ENCODE assay signal across 8 cellular contexts in the genomic region with DNA sequence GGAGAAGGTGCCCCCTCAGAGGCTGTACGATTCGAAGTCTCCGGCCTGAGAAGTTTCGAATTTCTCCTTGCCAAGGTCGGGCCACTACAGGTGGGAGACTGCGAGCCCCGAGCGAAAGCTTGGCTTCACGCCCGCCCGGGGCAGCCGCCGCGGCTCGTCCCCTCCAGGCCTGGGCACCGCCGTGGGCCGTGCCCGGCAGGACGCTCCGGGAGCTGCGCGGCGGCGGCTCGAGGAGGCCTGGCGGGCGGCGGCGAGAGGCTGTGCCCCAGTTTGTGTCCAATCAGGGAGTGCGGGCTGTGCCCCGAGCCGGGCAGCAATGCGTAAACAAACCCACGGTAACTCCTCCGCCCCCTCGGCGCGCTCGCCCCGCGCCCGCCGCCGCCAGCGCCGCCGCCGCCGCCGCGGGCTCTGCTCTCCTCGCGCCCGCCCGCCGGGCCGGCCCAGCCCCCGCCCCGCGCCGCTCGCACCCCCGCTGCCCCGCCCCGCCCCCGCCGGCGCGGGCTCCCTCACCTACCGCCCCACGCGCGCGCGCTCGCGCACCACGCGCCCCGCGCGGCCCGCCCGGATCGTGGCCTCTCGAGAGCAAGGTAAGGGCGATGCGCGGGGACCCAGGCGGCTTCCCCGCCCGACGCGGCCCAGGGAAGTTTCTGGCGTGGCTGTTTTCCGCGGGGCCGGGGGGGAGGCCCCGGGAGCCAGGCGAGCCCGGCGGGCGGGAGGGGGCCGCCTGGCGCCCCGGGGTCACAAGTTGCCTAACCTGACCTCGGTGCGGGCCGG. TPM values are rescaled to one million over a fixed set of nuclear protein-coding genes. Genes with fewer than 3 reads are reported as not detected.
A peak's percentile ranks its signal among the peaks of the same experiment; 100 is the strongest.
DNase-seq lines count a peak whose midpoint lies in the region; ATAC-seq and TF ChIP-seq lines count a peak whose summit lies in the region.

No MANE protein-coding gene starts in this region.

- no TSS peak for BruUV-seq in PC-3 (replicated peaks; lab: Mats Ljungman, UMichigan)

- peaks cover 35 to 39% (median 37%) of the 10 kb centered on the region in 3 donors for H3K4me1 Mint-ChIP-seq in naive B cell

- H3K4me3 ChIP-seq in PC-3 (ENCODE audit: low read length) (peak overlapping the region; percentile 82), fibroblast of lung (replicated peaks in 1 of 4; ENCODE audit: control extremely low read depth in 1 of 4, insufficient read depth in 1 of 4, low read depth in 3 of 4, low read length in 4 of 4) (peak overlapping the region; percentile 56 to 80 (median 78))

- no peaks in the 10 kb centered on the region for H4K20me1 ChIP-seq in PC-3 (ENCODE audit: low read length)
- H4K20me1 ChIP-seq in fibroblast of lung (ENCODE audit: control insufficient read depth, extremely low read depth, insufficient read depth, low read length): no peaks in the 10 kb centered on the region

- H3K27ac ChIP-seq in PC-3 (ENCODE audit: low read length): 0 out of 2 replicates have a peak overlapping the region, but pooled peaks have one; percentile 40
- H3K27ac ChIP-seq in fibroblast of lung (ENCODE audit: insufficient read depth, low read length): peak overlapping the region; percentile 86

- H2AFZ ChIP-seq in PC-3 (ENCODE audit: low read length) (peak overlapping the region; percentile 84), fibroblast of lung (ENCODE audit: low read length) (peak overlapping the region; percentile 86)

- H3K79me2 ChIP-seq in PC-3 (ENCODE audit: low read length): peaks cover 9% of the 10 kb centered on the region; the same call in 1 of the 2 replicates
- H3K79me2 ChIP-seq in fibroblast of lung (ENCODE audit: control insufficient read depth, insufficient read depth, low read length): peaks cover 1% of the 10 kb centered on the region

- no peaks in the 10 kb centered on the region for H3K36me3 ChIP-seq in PC-3 (ENCODE audit: low read depth, low read length)
- no peaks in the 10 kb centered on the region for H3K36me3 ChIP-seq in fibroblast of lung (ENCODE audit: control insufficient read depth, insufficient read depth, low read length)

- H3K9me2 ChIP-seq in PC-3 (replicated peaks; ENCODE audit: low read length): no peaks in the 10 kb centered on the region

- peak overlapping the region; percentile 83 to 98 (median 94) for H3K4me3 Mint-ChIP-seq in naive B cell

- CTCF ChIA-PET in PC-3 (lab: Charles Lee): interaction anchor here (0.6 kb wide), 2 partner anchors 92 to 134 kb away, joined by 3 read pairs; no protein-coding TSS in a partner anchor

- no peaks in the 10 kb centered on the region for H3K9me3 Mint-ChIP-seq in naive B cell

- intact Hi-C loops in PC-3 (cut with micrococcal nuclease): loop anchor here (5.0 kb wide), 2 partner anchors 60 to 275 kb away; a partner anchor contains a TSS

- H3K27ac Mint-ChIP-seq in naive B cell: peak overlapping the region; percentile 60 to 98 (median 88)

- peaks cover under 1 to 2% of the 10 kb centered on the region in 2 donors for H3K36me3 Mint-ChIP-seq in naive B cell

- DNase-seq in AG08396 (ENCODE audit: low spot score) (peak; percentile 82), PC-3 (peak; percentile 32), fibroblast of lung (ENCODE audit: low read depth in 2 of 2) (peak; percentile 47 to 56), naive B cell (peak; percentile 79)
- DNase-seq in activated T-helper 9 cell treated with anti-CD3 and anti-CD28 coated beads, Interleukin-2, amount 50 U/mL, for 16 hours (ENCODE audit: low read depth): peak; percentile 67
- DNase-seq in stimulated activated CD8-positive, alpha-beta memory T cell treated with anti-CD3 and anti-CD28 coated beads, Interleukin-7, amount 100 ng/mL, for 4 hours (ENCODE audit: low read depth in 2 of 2): peak; percentile 38 to 75

- H3K4me1 ChIP-seq in PC-3 (ENCODE audit: insufficient read depth, low read length) (peaks cover 10% of the 10 kb centered on the region; the same call in 1 of the 2 replicates), fibroblast of lung (ENCODE audit: control insufficient read depth, extremely low read depth, insufficient read depth, low read length) (peaks cover 8% of the 10 kb centered on the region)

- no peaks in the 10 kb centered on the region for H3F3A ChIP-seq in PC-3 (ENCODE audit: low read length, unreplicated experiment)

- no peaks in the 10 kb centered on the region for H3K27me3 Mint-ChIP-seq in naive B cell

- H3K4me2 ChIP-seq in PC-3 (ENCODE audit: low read length) (peak overlapping the region; percentile 93), fibroblast of lung (ENCODE audit: extremely low read depth, insufficient read depth, low read length) (peak overlapping the region; percentile 87)

- ATAC-seq in GM18870 (IDR thresholded peaks at IDR 0.05; ENCODE audit: unreplicated experiment) (peak; percentile 30), HG03103 (IDR thresholded peaks at IDR 0.05; ENCODE audit: low read depth, unreplicated experiment) (peak; percentile 38), PC-3 (peak; percentile 71), naive B cell (ENCODE audit: low read depth in 2 of 2) (peak; percentile 54 to 57)

- no peak overlapping the region; the same call in 1 of the 2 replicates for H3K9ac ChIP-seq in PC-3 (ENCODE audit: low read length)
- peak overlapping the region; percentile 92 for H3K9ac ChIP-seq in fibroblast of lung (ENCODE audit: insufficient read depth, low read length)

- TF ChIP-seq CTCF in PC-3 (conservative IDR thresholded peaks at IDR 0.05; ENCODE audit: low read depth, low read length) (no peak), fibroblast of lung (conservative IDR thresholded peaks at IDR 0.05 in 1 of 2, IDR thresholded peaks at IDR 0.05 in 1 of 2; ENCODE audit: low read depth in 1 of 2, low read length in 2 of 2) (no peak)

- H3K9me3 ChIP-seq in PC-3 (ENCODE audit: low read length) (no peaks in the 10 kb centered on the region), fibroblast of lung (ENCODE audit: control insufficient read depth, insufficient read depth, low read depth, low read length) (no peaks in the 10 kb centered on the region)

- POLR2A ChIA-PET in PC-3 (lab: Charles Lee; ENCODE audit: unreplicated experiment): no interaction called here

- H3K27me3 ChIP-seq in PC-3 (ENCODE audit: low read length): no peaks in the 10 kb centered on the region
- no peaks in the 10 kb centered on the region for H3K27me3 ChIP-seq in fibroblast of lung (ENCODE audit: control insufficient read depth, insufficient read depth, low read length)

RNA-seq across cellular contexts. Expression of a gene that starts 57.8 kb away (rescaled TPM):
- 15.8 and 25.0 TPM in 2 replicates for total RNA-seq in PC-3 (2014; rRNA removed)
- total RNA-seq in fibroblast of lung: 28.5 and 31.5 TPM in 2 replicates
- 25.8 and 31.3 TPM in 2 replicates for polyA plus RNA-seq in fibroblast of lung
- 18.9 and 24.0 TPM in 2 replicates for polyA plus RNA-seq in fibroblast of lung (2012)
- 5.1 and 7.6 TPM in 2 replicates for polyA minus RNA-seq in fibroblast of lung (ENCODE audit: low replicate concordance)
- polyA plus RNA-seq in naive B cell (ENCODE audit: low read depth in 6 of 6): 100 to 1,000 TPM in 4 of 6 donors, 10 to 100 TPM in 2; 87.8 to 137 (median 112) TPM

Comparison
In these comparisons a context has a peak if more than half of its experiments do, and no peak if none do; other contexts are left out.
1. Peak in every context shown above with its lines: DNase-seq, ATAC-seq, H3K4me3 ChIP-seq and H3K27ac ChIP-seq.
2. DNase-seq: peak in every context shown above with its lines; median percentile 82 in AG08396; 79 in naive B cell; 67 in activated T-helper 9 cell treated with anti-CD3 and anti-CD28 coated beads, Interleukin-2, amount 50 U/mL, for 16 hours; 56 in stimulated activated CD8-positive, alpha-beta memory T cell treated with anti-CD3 and anti-CD28 coated beads, Interleukin-7, amount 100 ng/mL, for 4 hours; 52 in fibroblast of lung; 32 in PC-3.